ENCODE assay signal across 39 cellular contexts in the genomic region with DNA sequence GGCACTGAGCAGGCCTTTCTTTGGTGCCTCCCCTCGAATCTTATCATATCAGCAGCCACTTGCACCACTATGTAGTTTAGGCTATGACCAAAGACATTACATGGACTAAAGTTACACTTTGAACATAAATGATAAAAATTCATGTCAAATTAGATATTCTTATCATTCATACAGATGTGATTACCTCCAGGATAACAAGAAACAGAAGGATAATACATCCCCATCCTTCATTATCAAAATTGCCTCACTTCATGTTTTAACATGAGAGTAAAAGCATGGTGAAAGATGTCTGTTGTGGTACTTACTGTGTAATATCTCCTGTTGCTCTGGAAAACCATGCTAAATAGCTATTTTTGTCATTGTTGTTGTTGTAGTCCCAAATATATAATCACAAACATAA.
"Had no signal": no experiment of that assay in that cellular context is flagged by ENCODE, and none has a peak within 500 bp of the region (broad histone marks: within the 10 kb centered on the region; RNA-seq: fewer than 3 reads in every experiment).

No MANE protein-coding gene starts in this region.

- ATAC-seq: activated naive CD4-positive, alpha-beta T cell treated with anti-CD3 and anti-CD28 coated beads, Interleukin-2, amount 50 U/mL, for 72 hours; activated naive CD8-positive, alpha-beta T cell treated with anti-CD3 and anti-CD28 coated beads, Interleukin-2, amount 50 U/mL, for 24 hours; activated T-cell treated with anti-CD3 and anti-CD28 coated beads, Interleukin-2, amount 50 U/mL, for 4 hours; activated T-cell treated with anti-CD3 and anti-CD28 coated beads, Interleukin-2, amount 50 U/mL, for 72 hours; activated T-helper 17 cell treated with anti-CD3 and anti-CD28 coated beads, Interleukin-2, amount 50 U/mL, for 72 hours; body of pancreas had no signal

- H3K27me3 ChIP-seq: adrenal gland, ascending aorta, body of pancreas, brain microvascular endothelial cell, breast epithelium, cardiac muscle cell, colonic mucosa had no signal

- H3K9me3 ChIP-seq: adrenal gland, ascending aorta, body of pancreas, breast epithelium, colonic mucosa had no signal

- H3K4me3 Mint-ChIP-seq: activated naive CD4-positive, alpha-beta T cell treated with anti-CD3 and anti-CD28 coated beads for 36 hours; activated naive CD4-positive, alpha-beta T cell treated with anti-CD3 and anti-CD28 coated beads, Interleukin-2, amount 10 ng/mL, durations not matched to agents 7 days and 5 days; activated naive CD4-positive, alpha-beta T cell treated with anti-CD3 and anti-CD28 coated beads, Interleukin-2, amount 50 U/mL, for 24 hours; activated naive CD8-positive, alpha-beta T cell; activated naive CD8-positive, alpha-beta T cell treated with anti-CD3 and anti-CD28 coated beads for 36 hours; activated naive CD8-positive, alpha-beta T cell treated with anti-CD3 and anti-CD28 coated beads, Interleukin-2, amount 10 ng/mL, durations not matched to agents 7 days and 5 days; activated naive CD8-positive, alpha-beta T cell treated with anti-CD3 and anti-CD28 coated beads, Interleukin-2, amount 50 U/mL, for 24 hours; activated T-cell treated with anti-CD3 and anti-CD28 coated beads, Interleukin-2, amount 50 U/mL, for 4 hours; activated T-cell treated with anti-CD3 and anti-CD28 coated beads, Interleukin-2, amount 50 U/mL, for 72 hours; activated T-helper 1 cell treated with anti-CD3 and anti-CD28 coated beads, Interleukin-12 subunit alpha, Interleukin-12 subunit beta, Interleukin-2, Interleukin-4 antibody, amounts not matched to agents 30 ng/mL and 10 ng/mL and 1 ng/mL, durations not matched to agents 14 hours and 24 hours and 36 hours; activated T-helper 17 cell treated with anti-CD3 and anti-CD28 coated beads, Interleukin-2, amount 50 U/mL, for 72 hours; brain; central memory CD8-positive, alpha-beta T cell had no signal

- H3K4me1 ChIP-seq: adrenal gland, ascending aorta, body of pancreas, breast epithelium, colonic mucosa had no signal

- H3K36me3 Mint-ChIP-seq: activated naive CD4-positive, alpha-beta T cell treated with anti-CD3 and anti-CD28 coated beads, Interleukin-2, amount 10 ng/mL, durations not matched to agents 7 days and 5 days; activated naive CD4-positive, alpha-beta T cell treated with anti-CD3 and anti-CD28 coated beads, Interleukin-2, amount 50 U/mL, for 24 hours; activated naive CD4-positive, alpha-beta T cell treated with anti-CD3 and anti-CD28 coated beads, Interleukin-2, amount 50 U/mL, for 72 hours; activated naive CD8-positive, alpha-beta T cell; activated naive CD8-positive, alpha-beta T cell treated with anti-CD3 and anti-CD28 coated beads for 36 hours; activated naive CD8-positive, alpha-beta T cell treated with anti-CD3 and anti-CD28 coated beads, Interleukin-2, amount 10 ng/mL, durations not matched to agents 7 days and 5 days; brain had no signal

- FAIRE-seq: astrocyte, bronchial epithelial cell, colon had no signal

- H3K27ac ChIP-seq: adrenal gland, ascending aorta, body of pancreas, brain microvascular endothelial cell, cardiac muscle cell, colonic mucosa had no signal

- H3K27ac Mint-ChIP-seq: activated naive CD4-positive, alpha-beta T cell treated with anti-CD3 and anti-CD28 coated beads for 36 hours; activated naive CD4-positive, alpha-beta T cell treated with anti-CD3 and anti-CD28 coated beads, Interleukin-2, amount 10 ng/mL, durations not matched to agents 7 days and 5 days; activated naive CD4-positive, alpha-beta T cell treated with anti-CD3 and anti-CD28 coated beads, Interleukin-2, amount 50 U/mL, for 24 hours; activated naive CD4-positive, alpha-beta T cell treated with anti-CD3 and anti-CD28 coated beads, Interleukin-2, amount 50 U/mL, for 72 hours; activated naive CD8-positive, alpha-beta T cell; activated naive CD8-positive, alpha-beta T cell treated with anti-CD3 and anti-CD28 coated beads for 36 hours; activated naive CD8-positive, alpha-beta T cell treated with anti-CD3 and anti-CD28 coated beads, Interleukin-2, amount 10 ng/mL, durations not matched to agents 7 days and 5 days; activated naive CD8-positive, alpha-beta T cell treated with anti-CD3 and anti-CD28 coated beads, Interleukin-2, amount 50 U/mL, for 24 hours; activated T-cell treated with anti-CD3 and anti-CD28 coated beads, Interleukin-2, amount 50 U/mL, for 72 hours; activated T-helper 1 cell treated with anti-CD3 and anti-CD28 coated beads, Interleukin-12 subunit alpha, Interleukin-12 subunit beta, Interleukin-2, Interleukin-4 antibody, amounts not matched to agents 30 ng/mL and 10 ng/mL and 1 ng/mL, durations not matched to agents 14 hours and 24 hours and 36 hours; activated T-helper 17 cell treated with anti-CD3 and anti-CD28 coated beads, Interleukin-2, amount 50 U/mL, for 72 hours; brain had no signal

- H3K4me1 Mint-ChIP-seq: activated naive CD4-positive, alpha-beta T cell treated with anti-CD3 and anti-CD28 coated beads, Interleukin-2, amount 10 ng/mL, durations not matched to agents 7 days and 5 days; activated naive CD4-positive, alpha-beta T cell treated with anti-CD3 and anti-CD28 coated beads, Interleukin-2, amount 50 U/mL, for 24 hours; activated naive CD8-positive, alpha-beta T cell treated with anti-CD3 and anti-CD28 coated beads for 36 hours; activated naive CD8-positive, alpha-beta T cell treated with anti-CD3 and anti-CD28 coated beads, Interleukin-2, amount 10 ng/mL, durations not matched to agents 7 days and 5 days; activated naive CD8-positive, alpha-beta T cell treated with anti-CD3 and anti-CD28 coated beads, Interleukin-2, amount 50 U/mL, for 24 hours; activated T-helper 17 cell treated with anti-CD3 and anti-CD28 coated beads, Interleukin-2, amount 50 U/mL, for 72 hours; brain; central memory CD8-positive, alpha-beta T cell had no signal

- H3K4me3 ChIP-seq: adrenal gland, ascending aorta, body of pancreas, breast epithelium, cardiac muscle cell, colonic mucosa had no signal

- H3K36me3 ChIP-seq: adrenal gland, ascending aorta, brain microvascular endothelial cell, breast epithelium, cardiac muscle cell, colonic mucosa had no signal

- H3K27me3 Mint-ChIP-seq: activated naive CD4-positive, alpha-beta T cell treated with anti-CD3 and anti-CD28 coated beads, Interleukin-2, amount 10 ng/mL, durations not matched to agents 7 days and 5 days; activated naive CD8-positive, alpha-beta T cell; activated naive CD8-positive, alpha-beta T cell treated with anti-CD3 and anti-CD28 coated beads, Interleukin-2, amount 10 ng/mL, durations not matched to agents 7 days and 5 days; activated naive CD8-positive, alpha-beta T cell treated with anti-CD3 and anti-CD28 coated beads, Interleukin-2, amount 50 U/mL, for 24 hours; activated T-helper 17 cell treated with anti-CD3 and anti-CD28 coated beads, Interleukin-2, amount 50 U/mL, for 72 hours; brain; central memory CD8-positive, alpha-beta T cell had no signal

- DNase-seq: activated effector memory CD4-positive, alpha-beta T cell treated with anti-CD3 and anti-CD28 coated beads, Interleukin-2, amount 50 U/mL, for 16 hours; activated effector memory CD4-positive, alpha-beta T cell treated with Interleukin-2 at 50 U/mL for 16 hours; activated gamma-delta T cell; activated gamma-delta T cell treated with Interleukin-2 at 50 U/mL for 16 hours; activated naive CD4-positive, alpha-beta T cell; activated naive CD4-positive, alpha-beta T cell treated with anti-CD3 and anti-CD28 coated beads for 36 hours; activated naive CD4-positive, alpha-beta T cell treated with anti-CD3 and anti-CD28 coated beads, Interleukin-2, amount 10 ng/mL, durations not matched to agents 7 days and 5 days; activated naive CD4-positive, alpha-beta T cell treated with anti-CD3 and anti-CD28 coated beads, Interleukin-2, amount 50 U/mL, for 16 hours; activated naive CD4-positive, alpha-beta T cell treated with Interleukin-2 at 50 U/mL for 16 hours; activated naive CD8-positive, alpha-beta T cell treated with anti-CD3 and anti-CD28 coated beads for 36 hours; activated naive CD8-positive, alpha-beta T cell treated with anti-CD3 and anti-CD28 coated beads, Interleukin-2, amount 10 ng/mL, durations not matched to agents 7 days and 5 days; activated naive CD8-positive, alpha-beta T cell treated with anti-CD3 and anti-CD28 coated beads, Interleukin-2, amount 50 U/mL, for 24 hours; activated T-cell treated with anti-CD3 and anti-CD28 coated beads, Interleukin-2, amount 50 U/mL, for 4 hours; activated T-cell treated with anti-CD3 and anti-CD28 coated beads, Interleukin-2, amount 50 U/mL, for 48 hours; activated T-cell treated with anti-CD3 and anti-CD28 coated beads, Interleukin-2, amount 50 U/mL, for 72 hours; adrenal gland; amniotic stem cell; amygdala; anterior cingulate cortex; aorta; body of pancreas; brain microvascular endothelial cell; caudate nucleus; central memory CD4-positive, alpha-beta T cell; cerebellar nuclear complex; colonic mucosa had no signal

- H3K9me3 Mint-ChIP-seq: activated naive CD4-positive, alpha-beta T cell treated with anti-CD3 and anti-CD28 coated beads for 36 hours; activated naive CD4-positive, alpha-beta T cell treated with anti-CD3 and anti-CD28 coated beads, Interleukin-2, amount 50 U/mL, for 24 hours; activated naive CD8-positive, alpha-beta T cell treated with anti-CD3 and anti-CD28 coated beads for 36 hours; activated naive CD8-positive, alpha-beta T cell treated with anti-CD3 and anti-CD28 coated beads, Interleukin-2, amount 50 U/mL, for 24 hours; activated T-cell treated with anti-CD3 and anti-CD28 coated beads, Interleukin-2, amount 50 U/mL, for 4 hours; activated T-helper 1 cell treated with anti-CD3 and anti-CD28 coated beads, Interleukin-12 subunit alpha, Interleukin-12 subunit beta, Interleukin-2, Interleukin-4 antibody, amounts not matched to agents 30 ng/mL and 10 ng/mL and 1 ng/mL, durations not matched to agents 14 hours and 24 hours and 36 hours; brain had no signal
